8 cellular contexts compared by ENCODE assay signal in genomic region chr3:47283193-47283537, GRCh38. TPM values are rescaled to one million over a fixed set of nuclear protein-coding genes. Genes with fewer than 3 reads are reported as not detected.
A peak's percentile ranks its signal among the peaks of the same experiment; 100 is the strongest.
DNase-seq lines count a peak whose midpoint lies in the region; ATAC-seq and TF ChIP-seq lines count a peak whose summit lies in the region.

No MANE protein-coding gene starts in this region.

- no peaks in the 10 kb centered on the region for H3K27me3 Mint-ChIP-seq in activated T-cell treated with anti-CD3 and anti-CD28 coated beads, Interleukin-2, amount 50 U/mL, for 72 hours (ENCODE audit: low read depth)
- no peaks in the 10 kb centered on the region for H3K27me3 Mint-ChIP-seq in memory B cell

- H3K4me3 Mint-ChIP-seq in activated T-cell treated with anti-CD3 and anti-CD28 coated beads, Interleukin-2, amount 50 U/mL, for 72 hours, result peak overlapping the region; percentile 95 to 99
- peak overlapping the region; percentile 94 for H3K4me3 Mint-ChIP-seq in memory B cell

- peak overlapping the region; percentile 93 for H3K4me3 ChIP-seq in colonic mucosa
- H3K4me3 ChIP-seq in suprapubic skin, result peak overlapping the region; percentile 93

- H3K4me1 ChIP-seq in colonic mucosa (peaks cover 4% of the 10 kb centered on the region), suprapubic skin (peaks cover 42% of the 10 kb centered on the region)

- peaks cover 2 to 6% of the 10 kb centered on the region in 2 donors for H3K36me3 Mint-ChIP-seq in activated T-cell treated with anti-CD3 and anti-CD28 coated beads, Interleukin-2, amount 50 U/mL, for 72 hours (ENCODE audit: insufficient read depth in 2 of 2)
- peaks cover 11% of the 10 kb centered on the region for H3K36me3 Mint-ChIP-seq in memory B cell

- no peak for ATAC-seq in activated T-cell treated with anti-CD3 and anti-CD28 coated beads, Interleukin-2, amount 50 U/mL, for 72 hours (replicated peaks in 1 of 2)
- ATAC-seq in memory B cell (ENCODE audit: low read depth) (peak; percentile 2), GM21367 (IDR thresholded peaks at IDR 0.05; ENCODE audit: unreplicated experiment) (no peak)

- intact Hi-C loops in colonic mucosa (cut with DNase I), result no loop called here

- no peaks in the 10 kb centered on the region for H3K9me3 Mint-ChIP-seq in activated T-cell treated with anti-CD3 and anti-CD28 coated beads, Interleukin-2, amount 50 U/mL, for 72 hours
- no peaks in the 10 kb centered on the region for H3K9me3 Mint-ChIP-seq in memory B cell

- no peak for TF ChIP-seq POLR2A in suprapubic skin (IDR thresholded peaks at IDR 0.05)

- TF ChIP-seq EP300 in suprapubic skin (IDR thresholded peaks at IDR 0.05), result no peak

- peak overlapping the region; percentile 80 to 97 for H3K9ac ChIP-seq in colonic mucosa (ENCODE audit: low read depth in 2 of 2, low read length in 2 of 2)

- peaks cover 30% of the 10 kb centered on the region for H3K4me1 Mint-ChIP-seq in activated T-cell treated with anti-CD3 and anti-CD28 coated beads, Interleukin-2, amount 50 U/mL, for 72 hours (ENCODE audit: low read depth)
- H3K4me1 Mint-ChIP-seq in memory B cell, result peaks cover 23% of the 10 kb centered on the region

- TF ChIP-seq CTCF in colonic mucosa (IDR thresholded peaks at IDR 0.05) (no peak), suprapubic skin (IDR thresholded peaks at IDR 0.05) (no peak)

- no peaks in the 10 kb centered on the region for H3K36me3 ChIP-seq in colonic mucosa
- no peaks in the 10 kb centered on the region for H3K36me3 ChIP-seq in suprapubic skin

- no peaks in the 10 kb centered on the region for H3K27me3 ChIP-seq in colonic mucosa
- no peaks in the 10 kb centered on the region for H3K27me3 ChIP-seq in suprapubic skin

- WGBS in suprapubic skin, result 2% methylated on average over 10 of the region's 10 CpGs

- H3K27ac Mint-ChIP-seq in activated T-cell treated with anti-CD3 and anti-CD28 coated beads, Interleukin-2, amount 50 U/mL, for 72 hours, result peak overlapping the region; percentile 99
- H3K27ac Mint-ChIP-seq in memory B cell, result peak overlapping the region; percentile 98

- H3K27ac ChIP-seq in colonic mucosa (peak overlapping the region; percentile 90), suprapubic skin (peak overlapping the region; percentile 96)

- peak in 1 of 2 donors; percentile 31 for DNase-seq in activated T-cell treated with anti-CD3 and anti-CD28 coated beads, Interleukin-2, amount 50 U/mL, for 72 hours
- DNase-seq in activated T-cell treated with anti-CD3 and anti-CD28 coated beads, Interleukin-2, amount 50 U/mL, for 48 hours, result no peak
- DNase-seq in RPMI7951 (ENCODE audit: low read depth) (peak; percentile 19), colonic mucosa (peak; percentile 39), memory B cell (ENCODE audit: low spot score in 2 of 2) (no peak), suprapubic skin (ENCODE audit: low spot score in 2 of 2) (peak in 1 of 2 donors; percentile 77), NCI-H2171 (lab: John Stamatoyannopoulos, UW) (no peak)

- H3K9me3 ChIP-seq in colonic mucosa (no peaks in the 10 kb centered on the region), suprapubic skin (no peaks in the 10 kb centered on the region)

RNA-seq across cellular contexts. Expression of gene KLHL18, which starts 0.4 kb away (rescaled TPM):
- total RNA-seq in activated T-cell treated with anti-CD3 and anti-CD28 coated beads, Interleukin-2, amount 50 U/mL, for 72 hours, result 10 to 100 TPM; 22.6 to 29.0 TPM
- 24.6 and 27.1 TPM in 2 replicates for total RNA-seq in RPMI7951 (2014; rRNA removed; shearing (Covaris generic))
- total RNA-seq in colonic mucosa (10 to 100 TPM; 22.3 to 31.6 TPM), suprapubic skin (10 to 100 TPM; 20.8 to 50.7 (median 38.8) TPM)

RNA-seq across cellular contexts. Expression of gene KIF9, which starts 0.6 kb away (rescaled TPM):
- 1 to 10 TPM; 3.2 to 4.0 TPM for total RNA-seq in activated T-cell treated with anti-CD3 and anti-CD28 coated beads, Interleukin-2, amount 50 U/mL, for 72 hours
- total RNA-seq in RPMI7951 (2014; rRNA removed; shearing (Covaris generic)), result 20.0 and 22.1 TPM in 2 replicates
- 10 to 100 TPM in 1 of 2 donors, 1 to 10 TPM in 1; 5.3 to 13.4 TPM for total RNA-seq in colonic mucosa
- total RNA-seq in suprapubic skin, result 10 to 100 TPM in 2 of 4 donors, 1 to 10 TPM in 2; 8.8 to 23.4 (median 15.3) TPM

Comparison
In these comparisons a context has a peak if more than half of its experiments do, and no peak if none do; other contexts are left out.
1. DNase-seq: peak in RPMI7951 (single experiment) and colonic mucosa (single experiment); none in activated T-cell treated with anti-CD3 and anti-CD28 coated beads, Interleukin-2, amount 50 U/mL, for 48 hours (0 of 2), memory B cell (0 of 2) and NCI-H2171 (single experiment).